Comparison of ENCODE assay signal across 14 cellular contexts in the genomic region with DNA sequence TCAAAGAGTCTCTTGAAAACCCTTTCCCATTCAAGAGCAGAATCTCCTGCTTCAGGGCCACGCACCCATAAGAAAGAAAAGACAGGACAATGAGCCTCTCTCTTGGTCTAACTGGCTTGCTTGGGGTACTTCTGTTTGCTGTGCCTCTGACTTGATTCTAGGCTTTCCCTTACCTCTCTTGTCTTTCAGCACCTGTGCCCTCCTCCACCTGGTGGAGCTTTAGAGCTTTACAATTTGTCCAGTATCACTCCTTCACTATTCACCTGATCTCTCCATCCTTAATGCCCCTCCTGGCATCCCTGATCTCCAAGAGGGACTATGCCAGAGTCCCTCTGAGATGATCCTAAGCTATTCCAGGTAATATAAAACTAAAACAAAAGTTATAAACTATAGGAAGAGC.
DNase-seq lines count a peak whose midpoint lies in the region; ATAC-seq and TF ChIP-seq lines count a peak whose summit lies in the region.
"Had no signal": no experiment of that assay in that cellular context is flagged by ENCODE, and none has a peak within 500 bp of the region (broad histone marks: within the 10 kb centered on the region; RNA-seq: fewer than 3 reads in every experiment).

No MANE protein-coding gene starts in this region.

- POLR2A ChIA-PET in WTC11 (lab: Charles Lee): no interaction called here
- POLR2A ChIA-PET in activated CD8-positive, alpha-beta T cell treated with anti-CD3 and anti-CD28 coated beads, Interleukin-2, amount 10 ng/mL, durations not matched to agents 7 days and 5 days (lab: Charles Lee): no interaction called here

- BruUV-seq in Calu3 (replicated peaks; lab: Mats Ljungman, UMichigan): no TSS peak

- intact Hi-C loops in sciatic nerve (cut with DNase I): no loop called here
- intact Hi-C loops in Calu3 (cut with micrococcal nuclease; ENCODE audit: unreplicated experiment): no loop called here

- H3K9me3 Mint-ChIP-seq in WTC11 (peaks cover 13% of the 10 kb centered on the region), Calu3 (ENCODE audit: low read depth, unreplicated experiment) (peaks cover 18% of the 10 kb centered on the region)
- no peaks in the 10 kb centered on the region for H3K9me3 Mint-ChIP-seq in activated CD8-positive, alpha-beta T cell treated with anti-CD3 and anti-CD28 coated beads, Interleukin-2, amount 10 ng/mL, durations not matched to agents 7 days and 5 days (ENCODE audit: insufficient read depth)

- no peaks in the 10 kb centered on the region for H3K4me1 Mint-ChIP-seq in WTC11
- H3K4me1 Mint-ChIP-seq in Calu3 (ENCODE audit: low read depth, unreplicated experiment): no peaks in the 10 kb centered on the region
- H3K4me1 Mint-ChIP-seq in activated CD8-positive, alpha-beta T cell treated with anti-CD3 and anti-CD28 coated beads, Interleukin-2, amount 10 ng/mL, durations not matched to agents 7 days and 5 days (ENCODE audit: low read depth): no peaks in the 10 kb centered on the region
- H3K4me1 Mint-ChIP-seq: CD4-positive, alpha-beta memory T cell had no signal

- ATAC-seq in WTC11 (peak; percentile 93), sciatic nerve (peak; percentile 9)
- no peak for ATAC-seq in activated CD8-positive, alpha-beta T cell treated with anti-CD3 and anti-CD28 coated beads, Interleukin-2, amount 10 ng/mL, durations not matched to agents 7 days and 5 days

- CTCF ChIA-PET in WTC11 (lab: Charles Lee) (interaction anchor here (0.6 to 1.1 kb wide), 6 partner anchors 19 to 243 kb away, joined by 3 to 4 read pairs (median 3); no protein-coding TSS in a partner anchor), Calu3 (lab: Charles Lee) (interaction anchor here (0.6 kb wide), 1 partner anchor 340 kb away, joined by 4 read pairs; no protein-coding TSS in a partner anchor)
- CTCF ChIA-PET in activated CD8-positive, alpha-beta T cell treated with anti-CD3 and anti-CD28 coated beads, Interleukin-2, amount 10 ng/mL, durations not matched to agents 7 days and 5 days (lab: Charles Lee): no interaction called here

- H3K27me3 Mint-ChIP-seq in WTC11 (ENCODE audit: low read depth): no peaks in the 10 kb centered on the region
- H3K27me3 Mint-ChIP-seq in Calu3 (ENCODE audit: unreplicated experiment): no peaks in the 10 kb centered on the region
- H3K27me3 Mint-ChIP-seq in activated CD8-positive, alpha-beta T cell treated with anti-CD3 and anti-CD28 coated beads, Interleukin-2, amount 10 ng/mL, durations not matched to agents 7 days and 5 days (ENCODE audit: low read depth): no peaks in the 10 kb centered on the region

- no peak overlapping the region for H3K4me3 Mint-ChIP-seq in WTC11
- H3K4me3 Mint-ChIP-seq in Calu3 (ENCODE audit: low read depth, unreplicated experiment): no peak overlapping the region
- no peak overlapping the region for H3K4me3 Mint-ChIP-seq in activated CD8-positive, alpha-beta T cell treated with anti-CD3 and anti-CD28 coated beads, Interleukin-2, amount 10 ng/mL, durations not matched to agents 7 days and 5 days
- H3K4me3 Mint-ChIP-seq: CD4-positive, alpha-beta memory T cell had no signal

- H3K36me3 Mint-ChIP-seq in WTC11: no peaks in the 10 kb centered on the region
- no peaks in the 10 kb centered on the region for H3K36me3 Mint-ChIP-seq in Calu3 (ENCODE audit: insufficient read depth, unreplicated experiment)
- H3K36me3 Mint-ChIP-seq in activated CD8-positive, alpha-beta T cell treated with anti-CD3 and anti-CD28 coated beads, Interleukin-2, amount 10 ng/mL, durations not matched to agents 7 days and 5 days (ENCODE audit: low read depth): no peaks in the 10 kb centered on the region
- H3K36me3 Mint-ChIP-seq: CD4-positive, alpha-beta memory T cell had no signal

- DNase-seq in NCI-H748 (lab: John Stamatoyannopoulos, UW; ENCODE audit: unreplicated experiment) (peak; percentile 42), WTC11 (ENCODE audit: low spot score) (no peak), sciatic nerve (ENCODE audit: low spot score) (no peak), Calu3 (no peak)
- DNase-seq in activated CD4-positive, alpha-beta T cell treated with anti-CD3 and anti-CD28 coated beads for 1 hour: no peak
- DNase-seq in activated CD8-positive, alpha-beta T cell treated with anti-CD3 and anti-CD28 coated beads, Interleukin-2, amount 10 ng/mL, durations not matched to agents 7 days and 5 days: no peak
- DNase-seq: CD4-positive, alpha-beta memory T cell; DMS79 treated with DMSO at 0.1 percent for 48 hours; GOT3; NCI-H1436; NCI-H2029 treated with DMSO at 0.1 percent for 48 hours; NCI-H524 treated with DMSO at 0.1 percent for 48 hours; SW 1271 had no signal

- H3K27ac Mint-ChIP-seq in WTC11 (no peak overlapping the region), Calu3 (ENCODE audit: unreplicated experiment) (no peak overlapping the region)
- no peak overlapping the region for H3K27ac Mint-ChIP-seq in activated CD8-positive, alpha-beta T cell treated with anti-CD3 and anti-CD28 coated beads, Interleukin-2, amount 10 ng/mL, durations not matched to agents 7 days and 5 days
- H3K27ac Mint-ChIP-seq: CD4-positive, alpha-beta memory T cell had no signal

- TF ChIP-seq CTCF in GM12872 (IDR thresholded peaks at IDR 0.05; ENCODE audit: insufficient read depth, low read depth, low read length): 0 out of 3 replicates have a peak, but pooled peaks have one; percentile 6
- TF ChIP-seq CTCF in WTC11 (IDR thresholded peaks at IDR 0.05): peak; percentile 18; the same call in 1 of the 2 replicates
- TF ChIP-seq CTCF in Calu3 (IDR thresholded peaks at IDR 0.05; ENCODE audit: unreplicated experiment): no peak

TF ChIP-seq in WTC11, 78 proteins besides CTCF, POLR2A, EP300 and RAD21 (continues in another document):
- TF ChIP-seq, protein P1, sequence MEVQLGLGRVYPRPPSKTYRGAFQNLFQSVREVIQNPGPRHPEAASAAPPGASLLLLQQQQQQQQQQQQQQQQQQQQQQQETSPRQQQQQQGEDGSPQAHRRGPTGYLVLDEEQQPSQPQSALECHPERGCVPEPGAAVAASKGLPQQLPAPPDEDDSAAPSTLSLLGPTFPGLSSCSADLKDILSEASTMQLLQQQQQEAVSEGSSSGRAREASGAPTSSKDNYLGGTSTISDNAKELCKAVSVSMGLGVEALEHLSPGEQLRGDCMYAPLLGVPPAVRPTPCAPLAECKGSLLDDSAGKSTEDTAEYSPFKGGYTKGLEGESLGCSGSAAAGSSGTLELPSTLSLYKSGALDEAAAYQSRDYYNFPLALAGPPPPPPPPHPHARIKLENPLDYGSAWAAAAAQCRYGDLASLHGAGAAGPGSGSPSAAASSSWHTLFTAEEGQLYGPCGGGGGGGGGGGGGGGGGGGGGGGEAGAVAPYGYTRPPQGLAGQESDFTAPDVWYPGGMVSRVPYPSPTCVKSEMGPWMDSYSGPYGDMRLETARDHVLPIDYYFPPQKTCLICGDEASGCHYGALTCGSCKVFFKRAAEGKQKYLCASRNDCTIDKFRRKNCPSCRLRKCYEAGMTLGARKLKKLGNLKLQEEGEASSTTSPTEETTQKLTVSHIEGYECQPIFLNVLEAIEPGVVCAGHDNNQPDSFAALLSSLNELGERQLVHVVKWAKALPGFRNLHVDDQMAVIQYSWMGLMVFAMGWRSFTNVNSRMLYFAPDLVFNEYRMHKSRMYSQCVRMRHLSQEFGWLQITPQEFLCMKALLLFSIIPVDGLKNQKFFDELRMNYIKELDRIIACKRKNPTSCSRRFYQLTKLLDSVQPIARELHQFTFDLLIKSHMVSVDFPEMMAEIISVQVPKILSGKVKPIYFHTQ (CRISPR knock-in tag; IDR thresholded peaks at IDR 0.05): no peak
- TF ChIP-seq PRRX2 (CRISPR knock-in tag; IDR thresholded peaks at IDR 0.05) (no peak), MXD4 (CRISPR knock-in tag; IDR thresholded peaks at IDR 0.05; ENCODE audit: borderline replicate concordance) (no peak), ZNF232 (CRISPR knock-in tag; IDR thresholded peaks at IDR 0.05) (no peak), MYBL2 (CRISPR knock-in tag; IDR thresholded peaks at IDR 0.05) (no peak), TCF7 (CRISPR knock-in tag; IDR thresholded peaks at IDR 0.05; ENCODE audit: low read depth) (no peak), TEAD4 (CRISPR knock-in tag; IDR thresholded peaks at IDR 0.05) (no peak)
- TF ChIP-seq, protein P2, sequence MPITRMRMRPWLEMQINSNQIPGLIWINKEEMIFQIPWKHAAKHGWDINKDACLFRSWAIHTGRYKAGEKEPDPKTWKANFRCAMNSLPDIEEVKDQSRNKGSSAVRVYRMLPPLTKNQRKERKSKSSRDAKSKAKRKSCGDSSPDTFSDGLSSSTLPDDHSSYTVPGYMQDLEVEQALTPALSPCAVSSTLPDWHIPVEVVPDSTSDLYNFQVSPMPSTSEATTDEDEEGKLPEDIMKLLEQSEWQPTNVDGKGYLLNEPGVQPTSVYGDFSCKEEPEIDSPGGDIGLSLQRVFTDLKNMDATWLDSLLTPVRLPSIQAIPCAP (CRISPR knock-in tag; IDR thresholded peaks at IDR 0.05): no peak
- TF ChIP-seq, protein P3, sequence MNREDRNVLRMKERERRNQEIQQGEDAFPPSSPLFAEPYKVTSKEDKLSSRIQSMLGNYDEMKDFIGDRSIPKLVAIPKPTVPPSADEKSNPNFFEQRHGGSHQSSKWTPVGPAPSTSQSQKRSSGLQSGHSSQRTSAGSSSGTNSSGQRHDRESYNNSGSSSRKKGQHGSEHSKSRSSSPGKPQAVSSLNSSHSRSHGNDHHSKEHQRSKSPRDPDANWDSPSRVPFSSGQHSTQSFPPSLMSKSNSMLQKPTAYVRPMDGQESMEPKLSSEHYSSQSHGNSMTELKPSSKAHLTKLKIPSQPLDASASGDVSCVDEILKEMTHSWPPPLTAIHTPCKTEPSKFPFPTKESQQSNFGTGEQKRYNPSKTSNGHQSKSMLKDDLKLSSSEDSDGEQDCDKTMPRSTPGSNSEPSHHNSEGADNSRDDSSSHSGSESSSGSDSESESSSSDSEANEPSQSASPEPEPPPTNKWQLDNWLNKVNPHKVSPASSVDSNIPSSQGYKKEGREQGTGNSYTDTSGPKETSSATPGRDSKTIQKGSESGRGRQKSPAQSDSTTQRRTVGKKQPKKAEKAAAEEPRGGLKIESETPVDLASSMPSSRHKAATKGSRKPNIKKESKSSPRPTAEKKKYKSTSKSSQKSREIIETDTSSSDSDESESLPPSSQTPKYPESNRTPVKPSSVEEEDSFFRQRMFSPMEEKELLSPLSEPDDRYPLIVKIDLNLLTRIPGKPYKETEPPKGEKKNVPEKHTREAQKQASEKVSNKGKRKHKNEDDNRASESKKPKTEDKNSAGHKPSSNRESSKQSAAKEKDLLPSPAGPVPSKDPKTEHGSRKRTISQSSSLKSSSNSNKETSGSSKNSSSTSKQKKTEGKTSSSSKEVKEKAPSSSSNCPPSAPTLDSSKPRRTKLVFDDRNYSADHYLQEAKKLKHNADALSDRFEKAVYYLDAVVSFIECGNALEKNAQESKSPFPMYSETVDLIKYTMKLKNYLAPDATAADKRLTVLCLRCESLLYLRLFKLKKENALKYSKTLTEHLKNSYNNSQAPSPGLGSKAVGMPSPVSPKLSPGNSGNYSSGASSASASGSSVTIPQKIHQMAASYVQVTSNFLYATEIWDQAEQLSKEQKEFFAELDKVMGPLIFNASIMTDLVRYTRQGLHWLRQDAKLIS (CRISPR knock-in tag; IDR thresholded peaks at IDR 0.05; ENCODE audit: borderline replicate concordance): no peak
